ENCODE assay signal across 17 cellular contexts in genomic region chr12:77742631-77743030, GRCh38.
"Had no signal": no experiment of that assay in that cellular context is flagged by ENCODE, and none has a peak within 500 bp of the region (broad histone marks: within the 10 kb centered on the region; RNA-seq: fewer than 3 reads in every experiment).

No MANE protein-coding gene starts in this region.

- DNase-seq: activated CD4-positive, alpha-beta T cell treated with anti-CD3 and anti-CD28 coated beads for 36 hours; activated CD4-positive, alpha-beta T cell treated with anti-CD3 and anti-CD28 coated beads, Interleukin-2, amount 50 U/mL, for 48 hours; activated gamma-delta T cell; head of caudate nucleus; left lung; midbrain; stimulated activated CD4-positive, alpha-beta T cell treated with anti-CD3 and anti-CD28 coated beads, Interleukin-12 subunit alpha, Interleukin-12 subunit beta, amount 100 ng/mL, for 4 hours; stimulated activated CD4-positive, alpha-beta T cell treated with anti-CD3 and anti-CD28 coated beads, Interleukin-1b, Interleukin-23, amount 100 ng/mL, for 48 hours; stimulated activated CD8-positive, alpha-beta memory T cell treated with anti-CD3 and anti-CD28 coated beads, Interleukin-4, amount 100 ng/mL, for 48 hours; stimulated activated naive CD4-positive, alpha-beta T cell; thyroid gland had no signal

- H3K4me3 Mint-ChIP-seq: activated CD4-positive, alpha-beta T cell treated with anti-CD3 and anti-CD28 coated beads for 36 hours; activated naive CD4-positive, alpha-beta T cell treated with anti-CD3 and anti-CD28 coated beads, Interleukin-2, amount 50 U/mL, for 24 hours; nephron had no signal

- H3K4me1 Mint-ChIP-seq: activated CD4-positive, alpha-beta T cell treated with anti-CD3 and anti-CD28 coated beads for 36 hours; activated naive CD4-positive, alpha-beta T cell treated with anti-CD3 and anti-CD28 coated beads, Interleukin-2, amount 50 U/mL, for 24 hours had no signal

- H3K27ac ChIP-seq: ascending aorta, coronary artery, left lung, thyroid gland had no signal

- ATAC-seq: activated CD4-positive, alpha-beta T cell treated with anti-CD3 and anti-CD28 coated beads for 36 hours; left lung had no signal

- H3K9me3 ChIP-seq: ascending aorta, left lung, thyroid gland had no signal

- H3K36me3 Mint-ChIP-seq: activated naive CD4-positive, alpha-beta T cell treated with anti-CD3 and anti-CD28 coated beads, Interleukin-2, amount 50 U/mL, for 24 hours had no signal

- H3K36me3 ChIP-seq: ascending aorta, left lung, thyroid gland had no signal

- H3K27me3 Mint-ChIP-seq: activated CD4-positive, alpha-beta T cell treated with anti-CD3 and anti-CD28 coated beads for 36 hours; activated naive CD4-positive, alpha-beta T cell treated with anti-CD3 and anti-CD28 coated beads, Interleukin-2, amount 50 U/mL, for 24 hours; progenitor cell of endocrine pancreas had no signal

- FAIRE-seq: endometrium had no signal

- H3K27ac Mint-ChIP-seq: activated CD4-positive, alpha-beta T cell treated with anti-CD3 and anti-CD28 coated beads for 36 hours; activated naive CD4-positive, alpha-beta T cell treated with anti-CD3 and anti-CD28 coated beads, Interleukin-2, amount 50 U/mL, for 24 hours; nephron; progenitor cell of endocrine pancreas had no signal

- H3K27me3 ChIP-seq: ascending aorta, left lung, thyroid gland had no signal

- H3K4me3 ChIP-seq: ascending aorta, coronary artery, left lung, thyroid gland had no signal

- H3K4me1 ChIP-seq: ascending aorta, left lung, thyroid gland had no signal
